ENCODE assay signal across 17 cellular contexts in the genomic region with DNA sequence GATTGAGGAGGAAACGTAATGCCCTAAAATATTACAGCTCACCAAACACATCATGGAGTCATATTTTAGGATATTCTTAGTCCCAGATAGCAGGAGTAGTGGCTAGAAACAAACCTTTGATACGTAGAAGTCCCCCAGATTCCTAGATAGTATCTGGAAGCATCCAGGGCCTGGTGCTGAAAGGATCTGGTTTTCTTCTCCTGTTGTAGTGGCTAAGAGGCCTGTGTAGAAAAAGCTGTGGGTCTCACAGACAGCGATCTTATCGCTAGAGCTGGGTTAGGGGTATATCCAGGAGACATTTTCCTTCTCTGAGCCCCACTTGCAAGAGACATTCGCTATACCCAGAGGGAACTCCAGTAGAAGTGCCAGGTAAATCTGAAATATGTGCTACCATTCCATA.
"Had no signal": no experiment of that assay in that cellular context is flagged by ENCODE, and none has a peak within 500 bp of the region (broad histone marks: within the 10 kb centered on the region; RNA-seq: fewer than 3 reads in every experiment).

No MANE protein-coding gene starts in this region.

- H3K4me1 ChIP-seq: testis had no signal

- H3K4me3 ChIP-seq: heart right ventricle, lung, ovary, right lobe of liver, testis, upper lobe of left lung had no signal

- H3K27me3 ChIP-seq: heart right ventricle, ovary, right lobe of liver, testis, upper lobe of left lung had no signal

- H3K9me3 ChIP-seq: heart right ventricle, ovary, right lobe of liver, testis, upper lobe of left lung had no signal

- H3K36me3 ChIP-seq: heart right ventricle, ovary, right lobe of liver, upper lobe of left lung had no signal

- DNase-seq: activated B cell treated with CpG ODN at 0.5 μM for 24 hours; activated CD4-positive, alpha-beta T cell treated with anti-CD3 and anti-CD28 coated beads, Interleukin-2, amount 50 U/mL, for 1 hour; activated CD8-positive, alpha-beta memory T cell treated with anti-CD3 and anti-CD28 coated beads, Interleukin-2, amount 50 U/mL, for 4 hours; activated naive CD4-positive, alpha-beta T cell treated with anti-CD3 and anti-CD28 coated beads for 36 hours; activated T-cell treated with anti-CD3 and anti-CD28 coated beads, Interleukin-2, amount 50 U/mL, for 4 hours; anterior cingulate cortex; effector CD8-positive, alpha-beta T cell; heart right ventricle; left colon; ovary; right lobe of liver; stimulated activated CD4-positive, alpha-beta T cell treated with anti-CD3 and anti-CD28 coated beads, Interleukin-4, amount 100 ng/mL, for 4 hours; testis; upper lobe of left lung had no signal

- ATAC-seq: activated T-cell treated with anti-CD3 and anti-CD28 coated beads, Interleukin-2, amount 50 U/mL, for 4 hours; esophagus mucosa; heart right ventricle; left colon; right lobe of liver; stimulated activated memory B cell treated with anti-CD40 and anti-IgM and Interleukin-4, amounts not matched to agents 10 μg/mL and 1 μg/mL and 100 μg/mL, for 72 hours had no signal

- H3K27ac ChIP-seq: heart right ventricle, ovary, right lobe of liver, testis, upper lobe of left lung had no signal
